In genomic region chr21:34023691-34024381, GRCh38 we compare ENCODE assay signal across 16 cellular contexts. TPM values are rescaled to one million over a fixed set of nuclear protein-coding genes. Genes with fewer than 3 reads are reported as not detected.
DNase-seq lines count a peak whose midpoint lies in the region; ATAC-seq lines count a peak whose summit lies in the region.
"Had no signal": no experiment of that assay in that cellular context is flagged by ENCODE, and none has a peak within 500 bp of the region (broad histone marks: within the 10 kb centered on the region; RNA-seq: fewer than 3 reads in every experiment).

No MANE protein-coding gene starts in this region.

- no peak overlapping the region for H3K4me3 Mint-ChIP-seq in activated naive CD8-positive, alpha-beta T cell treated with anti-CD3 and anti-CD28 coated beads, Interleukin-2, amount 10 ng/mL, durations not matched to agents 7 days and 5 days
- H3K4me3 Mint-ChIP-seq in activated naive CD8-positive, alpha-beta T cell treated with anti-CD3 and anti-CD28 coated beads for 36 hours: no peak overlapping the region
- H3K4me3 Mint-ChIP-seq in immature natural killer cell: no peak overlapping the region
- H3K4me3 Mint-ChIP-seq in stimulated activated effector memory CD8-positive, alpha-beta T cell treated with anti-CD3 and anti-CD28 coated beads, Interleukin-12 subunit alpha, Interleukin-12 subunit beta, amount 100 ng/mL, for 72 hours: no peak overlapping the region
- H3K4me3 Mint-ChIP-seq: CD4-positive, CD25-positive, alpha-beta regulatory T cell had no signal

- in situ Hi-C loops in SK-MEL-5 (cut with HindIII; ENCODE audit: low pct_unique_long_range_greater_than_20kb, low sequenced_read_pairs): no loop called here
- in situ Hi-C loops in ACHN (cut with HindIII; ENCODE audit: low pct_ligation_motif_present, low pct_unique_long_range_greater_than_20kb, low sequenced_read_pairs): no loop called here

- DNase-seq in activated naive CD8-positive, alpha-beta T cell treated with anti-CD3 and anti-CD28 coated beads, Interleukin-2, amount 10 ng/mL, durations not matched to agents 7 days and 5 days: no peak
- no peak for DNase-seq in activated naive CD8-positive, alpha-beta T cell treated with anti-CD3 and anti-CD28 coated beads for 36 hours
- DNase-seq in SK-MEL-5 (ENCODE audit: low read depth, low spot score) (peak; percentile 80), immature natural killer cell (peak; percentile 45 to 51 (median 49)), ACHN (no peak)
- no peak for DNase-seq in stimulated activated effector memory CD8-positive, alpha-beta T cell treated with anti-CD3 and anti-CD28 coated beads, Interleukin-12 subunit alpha, Interleukin-12 subunit beta, amount 100 ng/mL, for 72 hours (ENCODE audit: low spot score in 2 of 2)
- DNase-seq: DMS79 treated with DMSO at 0.1 percent for 48 hours, NCI-H1092, NCI-H187, NCI-H446 treated with DMSO at 0.1 percent for 48 hours, NCI-H82, SJCRH30 had no signal

- no peaks in the 10 kb centered on the region for H3K27me3 Mint-ChIP-seq in activated naive CD8-positive, alpha-beta T cell treated with anti-CD3 and anti-CD28 coated beads, Interleukin-2, amount 10 ng/mL, durations not matched to agents 7 days and 5 days
- H3K27me3 Mint-ChIP-seq in activated naive CD8-positive, alpha-beta T cell treated with anti-CD3 and anti-CD28 coated beads for 36 hours: no peaks in the 10 kb centered on the region
- peaks cover 0 to 2% (median 0%) of the 10 kb centered on the region in 3 donors for H3K27me3 Mint-ChIP-seq in immature natural killer cell (ENCODE audit: low read depth in 3 of 3)
- H3K27me3 Mint-ChIP-seq: CD4-positive, CD25-positive, alpha-beta regulatory T cell had no signal

- POLR2A ChIA-PET in activated naive CD8-positive, alpha-beta T cell treated with anti-CD3 and anti-CD28 coated beads, Interleukin-2, amount 10 ng/mL, durations not matched to agents 7 days and 5 days (lab: Charles Lee): interaction anchor here (0.6 to 2.6 kb wide), 4 partner anchors 47 to 75 kb away, joined by 3 to 12 read pairs (median 4); partner anchors contain the start of genes MRPS6 and SLC5A3

- H3K27ac Mint-ChIP-seq in activated naive CD8-positive, alpha-beta T cell treated with anti-CD3 and anti-CD28 coated beads, Interleukin-2, amount 10 ng/mL, durations not matched to agents 7 days and 5 days: no peak overlapping the region
- H3K27ac Mint-ChIP-seq in activated naive CD8-positive, alpha-beta T cell treated with anti-CD3 and anti-CD28 coated beads for 36 hours: no peak overlapping the region
- no peak overlapping the region for H3K27ac Mint-ChIP-seq in immature natural killer cell
- H3K27ac Mint-ChIP-seq in stimulated activated effector memory CD8-positive, alpha-beta T cell treated with anti-CD3 and anti-CD28 coated beads, Interleukin-12 subunit alpha, Interleukin-12 subunit beta, amount 100 ng/mL, for 72 hours: no peak overlapping the region
- H3K27ac Mint-ChIP-seq: CD4-positive, CD25-positive, alpha-beta regulatory T cell had no signal

- peaks cover 5% of the 10 kb centered on the region for H3K9me3 Mint-ChIP-seq in activated naive CD8-positive, alpha-beta T cell treated with anti-CD3 and anti-CD28 coated beads, Interleukin-2, amount 10 ng/mL, durations not matched to agents 7 days and 5 days
- H3K9me3 Mint-ChIP-seq in activated naive CD8-positive, alpha-beta T cell treated with anti-CD3 and anti-CD28 coated beads for 36 hours: no peaks in the 10 kb centered on the region
- H3K9me3 Mint-ChIP-seq in immature natural killer cell: no peaks in the 10 kb centered on the region
- H3K9me3 Mint-ChIP-seq in stimulated activated effector memory CD8-positive, alpha-beta T cell treated with anti-CD3 and anti-CD28 coated beads, Interleukin-12 subunit alpha, Interleukin-12 subunit beta, amount 100 ng/mL, for 72 hours: no peaks in the 10 kb centered on the region

- peaks cover 20% of the 10 kb centered on the region for H3K4me1 Mint-ChIP-seq in activated naive CD8-positive, alpha-beta T cell treated with anti-CD3 and anti-CD28 coated beads, Interleukin-2, amount 10 ng/mL, durations not matched to agents 7 days and 5 days
- peaks cover 12% of the 10 kb centered on the region for H3K4me1 Mint-ChIP-seq in activated naive CD8-positive, alpha-beta T cell treated with anti-CD3 and anti-CD28 coated beads for 36 hours
- H3K4me1 Mint-ChIP-seq in immature natural killer cell: no peaks in the 10 kb centered on the region
- peaks cover 4% of the 10 kb centered on the region for H3K4me1 Mint-ChIP-seq in stimulated activated effector memory CD8-positive, alpha-beta T cell treated with anti-CD3 and anti-CD28 coated beads, Interleukin-12 subunit alpha, Interleukin-12 subunit beta, amount 100 ng/mL, for 72 hours

- H3K36me3 Mint-ChIP-seq in activated naive CD8-positive, alpha-beta T cell treated with anti-CD3 and anti-CD28 coated beads, Interleukin-2, amount 10 ng/mL, durations not matched to agents 7 days and 5 days: peaks cover 12% of the 10 kb centered on the region
- H3K36me3 Mint-ChIP-seq in activated naive CD8-positive, alpha-beta T cell treated with anti-CD3 and anti-CD28 coated beads for 36 hours: no peaks in the 10 kb centered on the region
- H3K36me3 Mint-ChIP-seq in immature natural killer cell: no peaks in the 10 kb centered on the region
- no peaks in the 10 kb centered on the region for H3K36me3 Mint-ChIP-seq in stimulated activated effector memory CD8-positive, alpha-beta T cell treated with anti-CD3 and anti-CD28 coated beads, Interleukin-12 subunit alpha, Interleukin-12 subunit beta, amount 100 ng/mL, for 72 hours
- H3K36me3 Mint-ChIP-seq: CD4-positive, CD25-positive, alpha-beta regulatory T cell had no signal

- ATAC-seq in activated naive CD8-positive, alpha-beta T cell treated with anti-CD3 and anti-CD28 coated beads, Interleukin-2, amount 10 ng/mL, durations not matched to agents 7 days and 5 days (ENCODE audit: low read depth): peak; percentile 53
- peak; percentile 70 for ATAC-seq in stimulated activated effector memory CD8-positive, alpha-beta T cell treated with anti-CD3 and anti-CD28 coated beads, Interleukin-12 subunit alpha, Interleukin-12 subunit beta, amount 100 ng/mL, for 72 hours
- ATAC-seq in HG03159 (IDR thresholded peaks at IDR 0.05; ENCODE audit: unreplicated experiment) (no peak), HG03039 (IDR thresholded peaks at IDR 0.05; ENCODE audit: unreplicated experiment) (no peak)
- ATAC-seq: A549 had no signal

RNA-seq across cellular contexts. Expression of gene MRPS6, which starts 49.5 kb away (rescaled TPM):
- total RNA-seq in activated naive CD8-positive, alpha-beta T cell treated with anti-CD3 and anti-CD28 coated beads, Interleukin-2, amount 10 ng/mL, durations not matched to agents 7 days and 5 days: 10 to 100 TPM; 75.7 to 77.2 TPM
- 100 to 1,000 TPM; 107 to 116 TPM for total RNA-seq in activated naive CD8-positive, alpha-beta T cell treated with anti-CD3 and anti-CD28 coated beads for 36 hours
- 6.2 and 12.1 TPM in 2 replicates for total RNA-seq in SK-MEL-5 (2014; rRNA removed; shearing (Covaris generic))
- 22.2 and 31.0 TPM in 2 replicates for polyA plus RNA-seq in SK-MEL-5 (2015; cell fraction: cytosol; rRNA removed)
- polyA plus RNA-seq in SK-MEL-5 (2015; cell fraction: nucleus; rRNA removed): 8.2 and 13.0 TPM in 2 replicates
- polyA plus RNA-seq in immature natural killer cell: 100 to 1,000 TPM; 194 to 275 (median 239) TPM

RNA-seq across cellular contexts. Expression of gene SLC5A3, which starts 49.5 kb away (rescaled TPM):
- 10 to 100 TPM; 22.3 to 23.7 TPM for total RNA-seq in activated naive CD8-positive, alpha-beta T cell treated with anti-CD3 and anti-CD28 coated beads, Interleukin-2, amount 10 ng/mL, durations not matched to agents 7 days and 5 days
- 10 to 100 TPM; 12.4 to 12.7 TPM for total RNA-seq in activated naive CD8-positive, alpha-beta T cell treated with anti-CD3 and anti-CD28 coated beads for 36 hours
- total RNA-seq in SK-MEL-5 (2014; rRNA removed; shearing (Covaris generic)): 8.6 and 9.1 TPM in 2 replicates
- polyA plus RNA-seq in SK-MEL-5 (2015; cell fraction: cytosol; rRNA removed): 4.0 and 5.7 TPM in 2 replicates
- 29.6 and 35.2 TPM in 2 replicates for polyA plus RNA-seq in SK-MEL-5 (2015; cell fraction: nucleus; rRNA removed)
- polyA plus RNA-seq in immature natural killer cell: 1 to 10 TPM in 2 of 3 donors, under 1 TPM in 1; 0.81 to 2.8 (median 1.9) TPM

Comparison
In these comparisons a context has a peak if more than half of its experiments do, and no peak if none do; other contexts are left out.
1. ATAC-seq: peak in activated naive CD8-positive, alpha-beta T cell treated with anti-CD3 and anti-CD28 coated beads, Interleukin-2, amount 10 ng/mL, durations not matched to agents 7 days and 5 days (single experiment) and stimulated activated effector memory CD8-positive, alpha-beta T cell treated with anti-CD3 and anti-CD28 coated beads, Interleukin-12 subunit alpha, Interleukin-12 subunit beta, amount 100 ng/mL, for 72 hours (single experiment); none in HG03159 (single experiment) and HG03039 (single experiment).
2. DNase-seq: peak in SK-MEL-5 (single experiment) and immature natural killer cell (3 of 3); none in activated naive CD8-positive, alpha-beta T cell treated with anti-CD3 and anti-CD28 coated beads, Interleukin-2, amount 10 ng/mL, durations not matched to agents 7 days and 5 days (single experiment), activated naive CD8-positive, alpha-beta T cell treated with anti-CD3 and anti-CD28 coated beads for 36 hours (single experiment), stimulated activated effector memory CD8-positive, alpha-beta T cell treated with anti-CD3 and anti-CD28 coated beads, Interleukin-12 subunit alpha, Interleukin-12 subunit beta, amount 100 ng/mL, for 72 hours (0 of 2) and ACHN (single experiment).